In the genomic region with DNA sequence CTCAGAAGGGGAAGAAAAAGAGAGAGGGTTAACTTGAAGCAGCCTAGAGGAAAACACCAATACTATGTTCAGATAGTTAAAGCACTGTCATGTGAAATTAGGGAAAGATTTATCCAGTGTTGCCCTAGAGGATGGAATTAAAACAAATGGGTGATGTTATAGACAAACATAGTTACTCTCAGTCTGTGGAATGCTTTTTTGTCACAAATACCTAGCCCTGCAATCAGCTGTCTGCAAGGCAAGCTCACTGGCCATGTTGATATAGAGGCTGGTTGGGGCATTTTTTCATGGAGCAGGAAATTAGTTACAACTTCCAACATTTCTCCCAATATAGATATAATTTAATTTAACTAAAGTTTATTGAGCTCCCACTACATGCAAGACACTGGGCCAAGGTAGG, we compare ENCODE assay signal across 27 cellular contexts.
"Had no signal": no experiment of that assay in that cellular context is flagged by ENCODE, and none has a peak within 500 bp of the region (broad histone marks: within the 10 kb centered on the region; RNA-seq: fewer than 3 reads in every experiment).

No MANE protein-coding gene starts in this region.

- H3K36me3 Mint-ChIP-seq: stimulated activated effector memory CD8-positive, alpha-beta T cell treated with anti-CD3 and anti-CD28 coated beads, Interleukin-12 subunit alpha, Interleukin-12 subunit beta, amount 100 ng/mL, for 72 hours; stimulated activated memory B cell treated with anti-CD40 and anti-IgM and Interleukin-4, amounts not matched to agents 10 μg/mL and 1 μg/mL and 100 μg/mL, for 72 hours; stimulated activated naive B cell treated with anti-CD40 and anti-IgM and Interleukin-4, amounts not matched to agents 10 μg/mL and 1 μg/mL and 100 μg/mL, for 72 hours; type B pancreatic cell had no signal

- H3K9me3 ChIP-seq: stomach, suprapubic skin, thoracic aorta, thyroid gland, tibial artery, tibial nerve, transverse colon, upper lobe of left lung, upper lobe of right lung, uterus, vagina had no signal

- H3K27ac Mint-ChIP-seq: stimulated activated effector memory CD8-positive, alpha-beta T cell treated with anti-CD3 and anti-CD28 coated beads, Interleukin-12 subunit alpha, Interleukin-12 subunit beta, amount 100 ng/mL, for 72 hours; stimulated activated memory B cell treated with anti-CD40 and anti-IgM and Interleukin-4, amounts not matched to agents 10 μg/mL and 1 μg/mL and 100 μg/mL, for 72 hours; stimulated activated naive B cell treated with anti-CD40 and anti-IgM and Interleukin-4, amounts not matched to agents 10 μg/mL and 1 μg/mL and 100 μg/mL, for 72 hours; stimulated activated naive CD8-positive, alpha-beta T cell treated with anti-CD3 and anti-CD28 coated beads, Interleukin-15, amount 100 ng/mL, for 72 hours; stimulated activated naive CD8-positive, alpha-beta T cell treated with anti-CD3 and anti-CD28 coated beads, Interleukin-15, Interleukin-2, amounts not matched to agents 100 ng/mL and 50 ng/mL, for 24 hours; type B pancreatic cell had no signal

- H3K4me3 Mint-ChIP-seq: stimulated activated effector memory CD8-positive, alpha-beta T cell treated with anti-CD3 and anti-CD28 coated beads, Interleukin-12 subunit alpha, Interleukin-12 subunit beta, amount 100 ng/mL, for 72 hours; stimulated activated memory B cell treated with anti-CD40 and anti-IgM and Interleukin-4, amounts not matched to agents 10 μg/mL and 1 μg/mL and 100 μg/mL, for 72 hours; stimulated activated naive B cell treated with anti-CD40 and anti-IgM and Interleukin-4, amounts not matched to agents 10 μg/mL and 1 μg/mL and 100 μg/mL, for 72 hours; stimulated activated naive CD8-positive, alpha-beta T cell treated with anti-CD3 and anti-CD28 coated beads, Interleukin-15, amount 100 ng/mL, for 72 hours; stimulated activated naive CD8-positive, alpha-beta T cell treated with anti-CD3 and anti-CD28 coated beads, Interleukin-15, Interleukin-2, amounts not matched to agents 100 ng/mL and 50 ng/mL, for 24 hours; type B pancreatic cell had no signal

- H3K27ac ChIP-seq: stomach, suprapubic skin, thoracic aorta, thyroid gland, tibial artery, tibial nerve, upper lobe of left lung, upper lobe of right lung, uterus, vagina had no signal

- H3K9me3 Mint-ChIP-seq: stimulated activated effector memory CD8-positive, alpha-beta T cell treated with anti-CD3 and anti-CD28 coated beads, Interleukin-12 subunit alpha, Interleukin-12 subunit beta, amount 100 ng/mL, for 72 hours; stimulated activated memory B cell treated with anti-CD40 and anti-IgM and Interleukin-4, amounts not matched to agents 10 μg/mL and 1 μg/mL and 100 μg/mL, for 72 hours; stimulated activated naive CD8-positive, alpha-beta T cell treated with anti-CD3 and anti-CD28 coated beads, Interleukin-15, amount 100 ng/mL, for 72 hours; stimulated activated naive CD8-positive, alpha-beta T cell treated with anti-CD3 and anti-CD28 coated beads, Interleukin-15, Interleukin-2, amounts not matched to agents 100 ng/mL and 50 ng/mL, for 24 hours; type B pancreatic cell had no signal

- H3K27me3 Mint-ChIP-seq: stimulated activated naive CD8-positive, alpha-beta T cell treated with anti-CD3 and anti-CD28 coated beads, Interleukin-15, amount 100 ng/mL, for 72 hours; stimulated activated naive CD8-positive, alpha-beta T cell treated with anti-CD3 and anti-CD28 coated beads, Interleukin-15, Interleukin-2, amounts not matched to agents 100 ng/mL and 50 ng/mL, for 24 hours; type B pancreatic cell had no signal

- ATAC-seq: stimulated activated effector memory CD8-positive, alpha-beta T cell treated with anti-CD3 and anti-CD28 coated beads, Interleukin-12 subunit alpha, Interleukin-12 subunit beta, amount 100 ng/mL, for 72 hours; stimulated activated memory B cell treated with anti-CD40 and anti-IgM and Interleukin-4, amounts not matched to agents 10 μg/mL and 1 μg/mL and 100 μg/mL, for 72 hours; stimulated activated naive B cell treated with anti-CD40 and anti-IgM and Interleukin-4, amounts not matched to agents 10 μg/mL and 1 μg/mL and 100 μg/mL, for 72 hours; stimulated activated naive CD8-positive, alpha-beta T cell treated with anti-CD3 and anti-CD28 coated beads, Interleukin-15, amount 100 ng/mL, for 72 hours; stimulated activated naive CD8-positive, alpha-beta T cell treated with anti-CD3 and anti-CD28 coated beads, Interleukin-15, Interleukin-2, amounts not matched to agents 100 U/mL and 50 U/mL, for 24 hours; upper lobe of right lung had no signal

- DNase-seq: stimulated activated CD4-positive, alpha-beta T cell treated with anti-CD3 and anti-CD28 coated beads, Interleukin-2, amount 100 ng/mL, for 48 hours; stimulated activated CD4-positive, alpha-beta T cell treated with anti-CD3 and anti-CD28 coated beads, Interleukin-4, amount 100 ng/mL, for 1 hour; stimulated activated CD4-positive, alpha-beta T cell treated with anti-CD3 and anti-CD28 coated beads, Interleukin-4, amount 100 ng/mL, for 24 hours; stimulated activated CD4-positive, alpha-beta T cell treated with anti-CD3 and anti-CD28 coated beads, Interleukin-4, amount 100 ng/mL, for 4 hours; stimulated activated CD8-positive, alpha-beta memory T cell treated with anti-CD3 and anti-CD28 coated beads, Interleukin-4, amount 100 ng/mL, for 48 hours; stimulated activated naive B cell treated with anti-CD40 and anti-IgM and Interleukin-4, amounts not matched to agents 10 μg/mL and 1 μg/mL and 100 μg/mL, for 72 hours; stimulated activated naive CD4-positive, alpha-beta T cell; stimulated activated naive CD4-positive, alpha-beta T cell treated with Interleukin-2 at 50 U/mL for 16 hours; stimulated activated naive CD8-positive, alpha-beta T cell treated with anti-CD3 and anti-CD28 coated beads, Interleukin-15, amount 100 ng/mL, for 72 hours; stimulated activated naive CD8-positive, alpha-beta T cell treated with anti-CD3 and anti-CD28 coated beads, Interleukin-15, Interleukin-2, amounts not matched to agents 100 U/mL and 50 U/mL, for 24 hours; substantia nigra; thyroid gland; tibial artery; transverse colon; trophoblast cell; upper lobe of left lung; upper lobe of right lung; uterus had no signal

- H3K4me3 ChIP-seq: stomach, suprapubic skin, thoracic aorta, thyroid gland, tibial artery, tibial nerve, transverse colon, upper lobe of left lung, upper lobe of right lung, uterus, vagina had no signal

- H3K4me1 ChIP-seq: stomach, suprapubic skin, tibial artery, tibial nerve, upper lobe of right lung, uterus, vagina had no signal

- H3K27me3 ChIP-seq: stomach, suprapubic skin, thyroid gland, tibial artery, tibial nerve, transverse colon, upper lobe of left lung, upper lobe of right lung, uterus, vagina had no signal

- H3K36me3 ChIP-seq: stomach, suprapubic skin, thoracic aorta, thyroid gland, tibial artery, tibial nerve, transverse colon, upper lobe of left lung, upper lobe of right lung, uterus, vagina had no signal

- H3K4me1 Mint-ChIP-seq: stimulated activated effector memory CD8-positive, alpha-beta T cell treated with anti-CD3 and anti-CD28 coated beads, Interleukin-12 subunit alpha, Interleukin-12 subunit beta, amount 100 ng/mL, for 72 hours; stimulated activated memory B cell treated with anti-CD40 and anti-IgM and Interleukin-4, amounts not matched to agents 10 μg/mL and 1 μg/mL and 100 μg/mL, for 72 hours; stimulated activated naive B cell treated with anti-CD40 and anti-IgM and Interleukin-4, amounts not matched to agents 10 μg/mL and 1 μg/mL and 100 μg/mL, for 72 hours; stimulated activated naive CD8-positive, alpha-beta T cell treated with anti-CD3 and anti-CD28 coated beads, Interleukin-15, amount 100 ng/mL, for 72 hours had no signal
